ENCODE assay signal across 1 cellular context in genomic region chr12:52496590-52497071, GRCh38.
TF ChIP-seq lines count a peak whose summit lies in the region.

No MANE protein-coding gene starts in this region.

TF ChIP-seq in GM23338, 12 proteins besides CTCF, POLR2A, EP300 and RAD21:
- TF ChIP-seq ZNF462 (CRISPR knock-in tag; IDR thresholded peaks at IDR 0.05) (peak; percentile 83), EZH2 (IDR thresholded peaks at IDR 0.05; ENCODE audit: low read depth, unreplicated experiment) (no peak)
TF ChIP-seq in GM23338: peak in this region for 1.
